Comparison of ENCODE assay signal across 10 cellular contexts in genomic region chr10:103910442-103911000, GRCh38. TPM values are rescaled to one million over a fixed set of nuclear protein-coding genes. Genes with fewer than 3 reads are reported as not detected.
DNase-seq lines count a peak whose midpoint lies in the region; ATAC-seq, FAIRE-seq and TF ChIP-seq lines count a peak whose summit lies in the region.
"Had no signal": no experiment of that assay in that cellular context is flagged by ENCODE, and none has a peak within 500 bp of the region (broad histone marks: within the 10 kb centered on the region; RNA-seq: fewer than 3 reads in every experiment).

No MANE protein-coding gene starts in this region.

- H3K4me2 ChIP-seq in GM23248 (ENCODE audit: unreplicated experiment) (peak overlapping the region; percentile 38), H1 (ENCODE audit: insufficient read depth in 1 of 2, low read depth in 2 of 2, low read length in 2 of 2) (no peak overlapping the region)

- no peak overlapping the region for H2AK5ac ChIP-seq in H1 (ENCODE audit: low read depth, low read length)

- H3K23ac ChIP-seq in H1 (ENCODE audit: insufficient read length) = no peak overlapping the region

- WGBS in GM23248 (ENCODE audit: low coverage in 1 of 2, low lambda C conversion rate in 2 of 2, missing lambda C conversion rate in 2 of 2), 2 experiments = 27 to 30% methylated on average over 4 of the region's 4 CpGs
- 93% methylated on average over 4 of the region's 4 CpGs; no CpG with 5 or more reads in 1 of the 2 experiments for WGBS in H1 (ENCODE audit: extremely low coverage in 1 of 2, insufficient coverage in 1 of 2, insufficient read length in 1 of 2, insufficient replicate concordance in 2 of 2, low coverage in 1 of 2, low lambda C conversion rate in 2 of 2, missing lambda C conversion rate in 1 of 2), 2 experiments
- 25 to 49% (median 36%) methylated on average over 4 of the region's 4 CpGs for WGBS in spleen, 5 donors

- no peak overlapping the region for H3K4me3 ChIP-seq in GM23248
- H3K4me3 ChIP-seq in RWPE2 (ENCODE audit: severe bottlenecking) = no peak overlapping the region
- H3K4me3 ChIP-seq in H1 (ENCODE audit: extremely low read depth in 1 of 4, insufficient read depth in 2 of 4, low read depth in 3 of 4, low read length in 4 of 4) = no peak overlapping the region
- peak overlapping the region in 1 of 8 donors; percentile 38 for H3K4me3 ChIP-seq in spleen
- H3K4me3 ChIP-seq: heart right ventricle had no signal

- H2BK12ac ChIP-seq in H1 (ENCODE audit: low read depth, low read length) = 0 out of 2 replicates have a peak overlapping the region, but pooled peaks have one; percentile 39

- H3K27me3 ChIP-seq in GM23248 (replicated peaks; ENCODE audit: insufficient read depth) (no peaks in the 10 kb centered on the region), RWPE2 (ENCODE audit: insufficient read depth, poor library complexity, severe bottlenecking) (no peaks in the 10 kb centered on the region), H1 (replicated peaks in 1 of 4; ENCODE audit: control insufficient read depth in 3 of 4, extremely low read depth in 1 of 4, insufficient read depth in 3 of 4, low read length in 3 of 4) (no peaks in the 10 kb centered on the region), spleen (replicated peaks in 1 of 7) (no peaks in the 10 kb centered on the region)
- H3K27me3 ChIP-seq: heart right ventricle had no signal

- H3K9ac ChIP-seq in GM23248 (no peak overlapping the region), H1 (replicated peaks in 1 of 4; ENCODE audit: extremely low read depth in 1 of 4, low read depth in 3 of 4, low read length in 3 of 4) (no peak overlapping the region)

- no peak for TF ChIP-seq EP300 in H1 (IDR thresholded peaks at IDR 0.05; ENCODE audit: borderline replicate concordance in 1 of 2, low read depth in 2 of 2, low read length in 2 of 2)

- H3K4me1 ChIP-seq in GM23248 (ENCODE audit: insufficient read depth) (peaks cover 42% of the 10 kb centered on the region), RWPE2 (ENCODE audit: insufficient read depth, poor library complexity, severe bottlenecking) (peaks cover 36% of the 10 kb centered on the region), H1 (replicated peaks in 1 of 4; ENCODE audit: control insufficient read depth in 3 of 4, insufficient read depth in 4 of 4, low read length in 3 of 4) (peaks cover 2 to 11% (median 4%) of the 10 kb centered on the region in 4 experiments; a peak in 6 of 7 replicates), spleen (peaks cover 32 to 95% (median 64%) of the 10 kb centered on the region in 6 donors)

- peaks cover 24% of the 10 kb centered on the region for H3F3A ChIP-seq in GM23248 (ENCODE audit: insufficient read depth)

- peak overlapping the region; percentile 55 for H2AFZ ChIP-seq in GM23248
- no peak overlapping the region for H2AFZ ChIP-seq in H1 (ENCODE audit: low read length)

- H4K5ac ChIP-seq in H1 (ENCODE audit: insufficient read length, low read depth, low read length) = no peak overlapping the region

- H2BK120ac ChIP-seq in H1 (replicated peaks; ENCODE audit: low read depth, low read length) = peak overlapping the region; percentile 59

- H3K79me2 ChIP-seq in GM23248 (ENCODE audit: insufficient read depth) = peaks cover 18% of the 10 kb centered on the region
- no peaks in the 10 kb centered on the region for H3K79me2 ChIP-seq in H1 (ENCODE audit: control insufficient read depth in 1 of 2, insufficient read depth in 2 of 2, low read length in 2 of 2)

- no peak for TF ChIP-seq CTCF in RWPE2 (IDR thresholded peaks at IDR 0.05; ENCODE audit: poor library complexity, severe bottlenecking)
- TF ChIP-seq CTCF in H1 (IDR thresholded peaks at IDR 0.05; ENCODE audit: control extremely low read depth in 1 of 3, insufficient read depth in 1 of 3, low read depth in 1 of 3, low read length in 3 of 3) = no peak
- TF ChIP-seq CTCF in spleen (IDR thresholded peaks at IDR 0.05 in 8 of 11, conservative IDR thresholded peaks at IDR 0.05 in 3 of 11) = no peak

- no peaks in the 10 kb centered on the region for H3K36me3 ChIP-seq in GM23248 (ENCODE audit: low read depth)
- peaks cover 39% of the 10 kb centered on the region for H3K36me3 ChIP-seq in RWPE2 (ENCODE audit: low read depth)
- peaks cover 0 to 9% (median 2%) of the 10 kb centered on the region in 4 experiments; a peak in 2 of 8 replicates for H3K36me3 ChIP-seq in H1 (ENCODE audit: control insufficient read depth in 2 of 4, insufficient read depth in 4 of 4, low read length in 3 of 4)
- peaks cover 0 to 11% (median 0%) of the 10 kb centered on the region in 6 donors for H3K36me3 ChIP-seq in spleen

- peak overlapping the region; percentile 54 for H3K4ac ChIP-seq in H1 (replicated peaks; ENCODE audit: insufficient read length, low read depth, low read length)

- H4K91ac ChIP-seq in H1 (replicated peaks; ENCODE audit: insufficient read length, low read length) = no peak overlapping the region

- H3K9me3 ChIP-seq in GM23248 (ENCODE audit: low read depth) = no peaks in the 10 kb centered on the region
- peaks cover 3% of the 10 kb centered on the region for H3K9me3 ChIP-seq in RWPE2 (ENCODE audit: severe bottlenecking)
- H3K9me3 ChIP-seq in H1 (ENCODE audit: insufficient read depth in 2 of 2, low read depth in 1 of 2, low read length in 1 of 2) = peaks cover 8 to 9% of the 10 kb centered on the region in 2 experiments
- peaks cover 0 to 12% (median 10%) of the 10 kb centered on the region in 8 donors for H3K9me3 ChIP-seq in spleen

- no peak overlapping the region for H3K18ac ChIP-seq in H1 (ENCODE audit: extremely low read depth, low read length)

- H3K23me2 ChIP-seq in H1 (ENCODE audit: low read depth, low read length) = no peaks in the 10 kb centered on the region

- H4K20me1 ChIP-seq in GM23248 (ENCODE audit: insufficient read depth) (no peaks in the 10 kb centered on the region), H1 (replicated peaks in 1 of 2; ENCODE audit: control insufficient read depth in 1 of 2, insufficient read depth in 2 of 2, low read length in 2 of 2) (no peaks in the 10 kb centered on the region)

- H3K9me2 ChIP-seq in GM23248 (ENCODE audit: insufficient read depth) = no peaks in the 10 kb centered on the region

- in situ Hi-C loops in GM23248 (cut with MboI) = no loop called here

- peak; percentile 50 for DNase-seq in GM23248
- DNase-seq in RWPE2 (ENCODE audit: low spot score) = no peak
- no peak for DNase-seq in H1 (ENCODE audit: low read depth in 1 of 2, low spot score in 2 of 2)
- no peak for DNase-seq in spleen
- no peak for DNase-seq in COLO668 (lab: John Stamatoyannopoulos, UW; ENCODE audit: unreplicated experiment)
- DNase-seq in activated gamma-delta T cell (lab: John Stamatoyannopoulos, UW) = no peak
- no peak for DNase-seq in GM19240 (ENCODE audit: insufficient read length, low spot score)
- DNase-seq: cerebellar nuclear complex, heart right ventricle had no signal

- peak overlapping the region; percentile 75; the same call in 1 of the 2 replicates for H2BK5ac ChIP-seq in H1 (ENCODE audit: low read depth, low read length)

- CTCF ChIA-PET in H1 (lab: Charles Lee; ENCODE audit: partially characterized antibody) = interaction anchor here (0.8 to 1.7 kb wide), 2 partner anchors 20 to 54 kb away, joined by 3 read pairs; no protein-coding TSS in a partner anchor

- no peak overlapping the region for H3K14ac ChIP-seq in H1 (ENCODE audit: insufficient read length)

- intact Hi-C loops in spleen (cut with DNase I; ENCODE audit: low total_unique reads) = loop anchor here (10.0 kb wide), 2 partner anchors 64 to 214 kb away; partner anchors contain the start of gene SFR1

- POLR2A ChIA-PET in H1 (lab: Charles Lee; ENCODE audit: partially characterized antibody) = interaction anchor here (0.7 to 1.6 kb wide), 2 partner anchors 9 kb away, joined by 3 to 6 read pairs; no protein-coding TSS in a partner anchor

- no peak overlapping the region for H3K56ac ChIP-seq in H1 (replicated peaks; ENCODE audit: insufficient read length, low read depth, low read length)

- no peak for ATAC-seq in RWPE2 (ENCODE audit: low read depth)
- ATAC-seq in HG02973 (IDR thresholded peaks at IDR 0.05; ENCODE audit: unreplicated experiment) = no peak
- ATAC-seq: heart right ventricle had no signal

- H3K79me1 ChIP-seq in H1 (ENCODE audit: low read depth, low read length) = no peaks in the 10 kb centered on the region

- H2BK20ac ChIP-seq in H1 (ENCODE audit: low read length) = peak overlapping the region; percentile 86; the same call in 1 of the 2 replicates

- no peak for FAIRE-seq in H1 (lab: Jason Lieb, UNC)

- peak overlapping the region; percentile 13; the same call in 1 of the 2 replicates for H3K27ac ChIP-seq in GM23248
- peak overlapping the region; percentile 100 for H3K27ac ChIP-seq in RWPE2 (ENCODE audit: poor library complexity, severe bottlenecking)
- H3K27ac ChIP-seq in H1 (ENCODE audit: low read depth, low read length) = no peak overlapping the region
- H3K27ac ChIP-seq in spleen = peak overlapping the region; percentile 70 to 91 (median 86)

- no peak overlapping the region for H2BK15ac ChIP-seq in H1 (ENCODE audit: low read length)

- TF ChIP-seq RAD21 in H1 (IDR thresholded peaks at IDR 0.05 in 1 of 2, conservative IDR thresholded peaks at IDR 0.05 in 1 of 2; ENCODE audit: low read depth in 2 of 2, low read length in 2 of 2) = no peak

- H4K8ac ChIP-seq in H1 (ENCODE audit: extremely low read depth, insufficient read depth, low read length) = no peak overlapping the region

- TF ChIP-seq POLR2A in H1 (IDR thresholded peaks at IDR 0.05; ENCODE audit: control extremely low read depth in 1 of 2, low read depth in 2 of 2, low read length in 2 of 2) (no peak), spleen (IDR thresholded peaks at IDR 0.05) (no peak)

RNA-seq across cellular contexts. Expression of gene STN1, which starts 7.5 kb away (rescaled TPM):
- total RNA-seq in GM23248 (2014; rRNA removed; shearing (Covaris generic)) = 20.5 and 23.5 TPM in 2 replicates
- polyA plus RNA-seq in GM23248 (2016; fragmentation: Nextera tagmentation; extraction: Ambion mirVana) (20.8 and 21.6 TPM in 2 replicates), H1 (2011; rRNA removed) (8.3 and 10.1 TPM in 2 replicates), spleen (10 to 100 TPM; 14.2 to 18.1 (median 15.1) TPM)
- total RNA-seq in H1 (2021; fragmentation: NEBNext Ultra II Directional; extraction: Animal tissue kit (Norgen Biotek cat#: 25700)) = 10.3 and 12.4 TPM in 2 replicates
- 13.3 TPM for polyA plus RNA-seq in H1 (2011; cell fraction: cytosol; rRNA removed)
- 7.8 TPM for polyA plus RNA-seq in H1 (2011; cell fraction: nucleus; rRNA removed)
- polyA plus RNA-seq in H1 (2012, experiment 1 of 2) = 11.8 to 13.7 TPM (median 12.4 TPM) in 4 replicates
- 2.3 TPM for polyA plus RNA-seq in H1 (2012, experiment 2 of 2)
- polyA plus RNA-seq in H1 (2013, experiment 1 of 2) = 10.1 TPM
- 10.0 TPM for polyA plus RNA-seq in H1 (2013, experiment 2 of 2)
- 12.7 and 13.0 TPM in 2 replicates for polyA minus RNA-seq in H1 (2011; rRNA and poly(A)+ RNA removed)
- 6.7 TPM for polyA minus RNA-seq in H1 (2011; cell fraction: cytosol; rRNA and poly(A)+ RNA removed)
- 7.5 TPM for polyA minus RNA-seq in H1 (2011; cell fraction: nucleus; rRNA and poly(A)+ RNA removed)
- total RNA-seq in spleen = 10 to 100 TPM; 18.6 to 27.7 (median 24.1) TPM

RNA-seq across cellular contexts. Expression of gene SH3PXD2A, which starts 55.1 kb away (rescaled TPM):
- total RNA-seq in GM23248 (2014; rRNA removed; shearing (Covaris generic)) = 58.0 and 64.0 TPM in 2 replicates
- 31.4 and 34.0 TPM in 2 replicates for polyA plus RNA-seq in GM23248 (2016; fragmentation: Nextera tagmentation; extraction: Ambion mirVana)
- 15.3 and 16.3 TPM in 2 replicates for total RNA-seq in H1 (2021; fragmentation: NEBNext Ultra II Directional; extraction: Animal tissue kit (Norgen Biotek cat#: 25700))
- polyA plus RNA-seq in H1 (2011; rRNA removed) = 5.4 and 7.9 TPM in 2 replicates
- polyA plus RNA-seq in H1 (2011; cell fraction: cytosol; rRNA removed) = 8.8 TPM
- 18.7 TPM for polyA plus RNA-seq in H1 (2011; cell fraction: nucleus; rRNA removed)
- polyA plus RNA-seq in H1 (2012, experiment 1 of 2) = 7.5 to 10.9 TPM (median 9.6 TPM) in 4 replicates
- polyA plus RNA-seq in H1 (2012, experiment 2 of 2) = 5.7 TPM
- 6.2 TPM for polyA plus RNA-seq in H1 (2013, experiment 1 of 2)
- polyA plus RNA-seq in H1 (2013, experiment 2 of 2) = 6.0 TPM
- 5.6 TPM in 2 replicates for polyA minus RNA-seq in H1 (2011; rRNA and poly(A)+ RNA removed)
- 7.1 TPM for polyA minus RNA-seq in H1 (2011; cell fraction: cytosol; rRNA and poly(A)+ RNA removed)
- 4.9 TPM for polyA minus RNA-seq in H1 (2011; cell fraction: nucleus; rRNA and poly(A)+ RNA removed)
- 10 to 100 TPM; 27.9 to 50.0 (median 38.8) TPM for total RNA-seq in spleen
- 1 to 10 TPM; 2.6 to 8.1 (median 4.4) TPM for polyA plus RNA-seq in spleen

RNA-seq across cellular contexts. Expression of gene SLK, which starts 56.4 kb away (rescaled TPM):
- total RNA-seq in GM23248 (2014; rRNA removed; shearing (Covaris generic)) = 37.1 and 37.3 TPM in 2 replicates
- polyA plus RNA-seq in GM23248 (2016; fragmentation: Nextera tagmentation; extraction: Ambion mirVana) (6.6 and 6.8 TPM in 2 replicates), H1 (2011; rRNA removed) (1.6 and 2.7 TPM in 2 replicates), spleen (1 to 10 TPM; 5.6 to 9.1 (median 5.8) TPM)
- 18.3 and 18.8 TPM in 2 replicates for total RNA-seq in H1 (2021; fragmentation: NEBNext Ultra II Directional; extraction: Animal tissue kit (Norgen Biotek cat#: 25700))
- polyA plus RNA-seq in H1 (2011; cell fraction: cytosol; rRNA removed) = 4.5 TPM
- 2.6 TPM for polyA plus RNA-seq in H1 (2011; cell fraction: nucleus; rRNA removed)
- 8.1 to 17.0 TPM (median 9.4 TPM) in 4 replicates for polyA plus RNA-seq in H1 (2012, experiment 1 of 2)
- polyA plus RNA-seq in H1 (2012, experiment 2 of 2) = 0.62 TPM
- polyA plus RNA-seq in H1 (2013, experiment 1 of 2) = 14.6 TPM
- polyA plus RNA-seq in H1 (2013, experiment 2 of 2) = 13.8 TPM
- 4.6 and 7.4 TPM in 2 replicates for polyA minus RNA-seq in H1 (2011; rRNA and poly(A)+ RNA removed)
- polyA minus RNA-seq in H1 (2011; cell fraction: cytosol; rRNA and poly(A)+ RNA removed) = 7.9 TPM
- polyA minus RNA-seq in H1 (2011; cell fraction: nucleus; rRNA and poly(A)+ RNA removed) = 9.3 TPM
- 10 to 100 TPM; 28.9 to 47.4 (median 39.0) TPM for total RNA-seq in spleen
